27 cellular contexts compared by ENCODE assay signal in the genomic region with DNA sequence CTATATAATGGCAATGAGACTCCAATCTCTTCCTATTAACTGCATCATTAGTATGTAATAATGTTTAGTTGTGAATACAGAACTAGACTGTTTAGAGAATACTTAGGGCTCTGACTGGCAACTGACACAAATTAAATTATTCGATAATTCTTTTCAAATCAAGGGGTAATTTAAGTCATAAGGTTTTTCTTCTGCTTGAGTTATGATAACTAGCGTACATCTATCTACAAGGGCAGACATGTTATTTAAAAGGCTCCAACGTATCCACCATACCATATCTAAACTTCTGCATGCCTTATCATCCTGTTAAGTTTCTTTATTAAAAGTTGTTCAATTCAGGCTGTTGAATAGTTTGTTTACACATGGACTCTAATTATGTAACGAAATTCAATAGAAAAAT. TPM values are rescaled to one million over a fixed set of nuclear protein-coding genes. Genes with fewer than 3 reads are reported as not detected.
"Had no signal": no experiment of that assay in that cellular context is flagged by ENCODE, and none has a peak within 500 bp of the region (broad histone marks: within the 10 kb centered on the region; RNA-seq: fewer than 3 reads in every experiment).

No MANE protein-coding gene starts in this region.

- H3K27me3 ChIP-seq: heart left ventricle, left lung, right atrium auricular region, suprapubic skin, tibial artery, upper lobe of right lung had no signal

- H3K4me3 Mint-ChIP-seq: activated CD4-positive, alpha-beta memory T cell treated with anti-CD3 and anti-CD28 coated beads, Interleukin-2, amount 10 ng/mL, durations not matched to agents 7 days and 5 days; activated CD4-positive, alpha-beta T cell treated with anti-CD3 and anti-CD28 coated beads, Interleukin-2, amount 10 ng/mL, durations not matched to agents 24 days and 14 days; activated naive CD4-positive, alpha-beta T cell treated with anti-CD3 and anti-CD28 coated beads, Interleukin-2, amount 50 U/mL, for 24 hours; activated naive CD8-positive, alpha-beta T cell treated with anti-CD3 and anti-CD28 coated beads, Interleukin-2, amount 50 U/mL, for 24 hours; activated T-cell treated with anti-CD3 and anti-CD28 coated beads, Interleukin-2, amount 50 U/mL, for 24 hours; naive B cell; neural crest cell had no signal

- H3K4me1 ChIP-seq: left lung, pancreas, suprapubic skin, upper lobe of right lung had no signal

- DNase-seq: activated CD4-positive, alpha-beta memory T cell treated with anti-CD3 and anti-CD28 coated beads, Interleukin-2, amount 10 ng/mL, durations not matched to agents 7 days and 5 days; activated CD4-positive, alpha-beta T cell treated with anti-CD3 and anti-CD28 coated beads, Interleukin-2, amount 10 ng/mL, durations not matched to agents 24 days and 14 days; activated CD4-positive, CD25-positive, alpha-beta regulatory T cell treated with anti-CD3 and anti-CD28 coated beads, Interleukin-2, amount 50 U/mL, for 72 hours; activated CD8-positive, alpha-beta memory T cell treated with anti-CD3 and anti-CD28 coated beads, Interleukin-2, amount 50 U/mL, for 48 hours; activated gamma-delta T cell; activated naive CD8-positive, alpha-beta T cell treated with anti-CD3 and anti-CD28 coated beads, Interleukin-2, amount 50 U/mL, for 24 hours; activated T-cell treated with anti-CD3 and anti-CD28 coated beads, Interleukin-2, amount 50 U/mL, for 24 hours; central memory CD4-positive, alpha-beta T cell; heart left ventricle; kidney glomerular epithelial cell; left lung; naive B cell; nucleus accumbens; pancreas; stimulated activated CD4-positive, alpha-beta T cell treated with anti-CD3 and anti-CD28 coated beads, Interleukin-15, amount 100 ng/mL, for 24 hours; stimulated activated CD4-positive, alpha-beta T cell treated with anti-CD3 and anti-CD28 coated beads, Interleukin-2, amount 100 ng/mL, for 24 hours; stimulated activated naive CD4-positive, alpha-beta T cell; T-helper 1 cell; T-helper 9 cell; tibial artery; upper lobe of right lung had no signal

- H3K9me3 ChIP-seq: heart left ventricle, left lung, pancreas, right atrium auricular region, suprapubic skin, tibial artery, upper lobe of right lung had no signal

- H3K36me3 Mint-ChIP-seq: activated naive CD4-positive, alpha-beta T cell treated with anti-CD3 and anti-CD28 coated beads, Interleukin-2, amount 50 U/mL, for 24 hours had no signal

- H3K27me3 Mint-ChIP-seq: activated CD4-positive, alpha-beta memory T cell treated with anti-CD3 and anti-CD28 coated beads, Interleukin-2, amount 10 ng/mL, durations not matched to agents 7 days and 5 days; activated CD4-positive, alpha-beta T cell treated with anti-CD3 and anti-CD28 coated beads, Interleukin-2, amount 10 ng/mL, durations not matched to agents 24 days and 14 days; activated naive CD4-positive, alpha-beta T cell treated with anti-CD3 and anti-CD28 coated beads, Interleukin-2, amount 50 U/mL, for 24 hours; activated naive CD8-positive, alpha-beta T cell treated with anti-CD3 and anti-CD28 coated beads, Interleukin-2, amount 50 U/mL, for 24 hours; activated T-cell treated with anti-CD3 and anti-CD28 coated beads, Interleukin-2, amount 50 U/mL, for 24 hours; naive B cell had no signal

- H3K4me1 Mint-ChIP-seq: activated CD4-positive, alpha-beta memory T cell treated with anti-CD3 and anti-CD28 coated beads, Interleukin-2, amount 10 ng/mL, durations not matched to agents 7 days and 5 days; activated CD4-positive, alpha-beta T cell treated with anti-CD3 and anti-CD28 coated beads, Interleukin-2, amount 10 ng/mL, durations not matched to agents 24 days and 14 days; activated naive CD4-positive, alpha-beta T cell treated with anti-CD3 and anti-CD28 coated beads, Interleukin-2, amount 50 U/mL, for 24 hours; activated naive CD8-positive, alpha-beta T cell treated with anti-CD3 and anti-CD28 coated beads, Interleukin-2, amount 50 U/mL, for 24 hours; naive B cell had no signal

- H3K36me3 ChIP-seq: heart left ventricle, left lung, pancreas, right atrium auricular region, suprapubic skin, tibial artery, upper lobe of right lung had no signal

- H3K4me3 ChIP-seq: left lung, lung, pancreas, suprapubic skin, tibial artery, upper lobe of right lung had no signal

- H3K27ac Mint-ChIP-seq: activated CD4-positive, alpha-beta memory T cell treated with anti-CD3 and anti-CD28 coated beads, Interleukin-2, amount 10 ng/mL, durations not matched to agents 7 days and 5 days; activated CD4-positive, alpha-beta T cell treated with anti-CD3 and anti-CD28 coated beads, Interleukin-2, amount 10 ng/mL, durations not matched to agents 24 days and 14 days; activated naive CD4-positive, alpha-beta T cell treated with anti-CD3 and anti-CD28 coated beads, Interleukin-2, amount 50 U/mL, for 24 hours; activated naive CD8-positive, alpha-beta T cell treated with anti-CD3 and anti-CD28 coated beads, Interleukin-2, amount 50 U/mL, for 24 hours; activated T-cell treated with anti-CD3 and anti-CD28 coated beads, Interleukin-2, amount 50 U/mL, for 24 hours; naive B cell had no signal

- H3K9me3 Mint-ChIP-seq: activated CD4-positive, alpha-beta T cell treated with anti-CD3 and anti-CD28 coated beads, Interleukin-2, amount 10 ng/mL, durations not matched to agents 24 days and 14 days; activated naive CD4-positive, alpha-beta T cell treated with anti-CD3 and anti-CD28 coated beads, Interleukin-2, amount 50 U/mL, for 24 hours; activated naive CD8-positive, alpha-beta T cell treated with anti-CD3 and anti-CD28 coated beads, Interleukin-2, amount 50 U/mL, for 24 hours; activated T-cell treated with anti-CD3 and anti-CD28 coated beads, Interleukin-2, amount 50 U/mL, for 24 hours; naive B cell; neural crest cell had no signal

- ATAC-seq: activated naive CD8-positive, alpha-beta T cell treated with anti-CD3 and anti-CD28 coated beads, Interleukin-2, amount 50 U/mL, for 24 hours; esophagus mucosa; heart left ventricle; left lung; pancreas; upper lobe of right lung had no signal

- H3K27ac ChIP-seq: left lung, pancreas, right atrium auricular region, suprapubic skin, tibial artery, upper lobe of right lung had no signal

RNA-seq across cellular contexts. Expression of a gene that starts 11.2 kb away (rescaled TPM):
- total RNA-seq: activated CD4-positive, alpha-beta memory T cell treated with anti-CD3 and anti-CD28 coated beads, Interleukin-2, amount 10 ng/mL, durations not matched to agents 7 days and 5 days; activated CD4-positive, alpha-beta T cell treated with anti-CD3 and anti-CD28 coated beads, Interleukin-2, amount 10 ng/mL, durations not matched to agents 24 days and 14 days had no signal
